ENCODE assay signal across 8 cellular contexts in genomic region chr9:34500623-34501267, GRCh38. TPM values are rescaled to one million over a fixed set of nuclear protein-coding genes. Genes with fewer than 3 reads are reported as not detected.
DNase-seq lines count a peak whose midpoint lies in the region; ATAC-seq and TF ChIP-seq lines count a peak whose summit lies in the region.

No MANE protein-coding gene starts in this region.

- H3K4me1 Mint-ChIP-seq in brain, result peaks cover 87% of the 10 kb centered on the region

- H3K4me3 Mint-ChIP-seq in brain, result peak overlapping the region in 3 of 5 experiments; percentile 10 to 46 (median 44)

- peak; percentile 95 to 99 for TF ChIP-seq CTCF in brain (conservative IDR thresholded peaks at IDR 0.05)

- peaks cover 4% of the 10 kb centered on the region for H3K27me3 Mint-ChIP-seq in brain

- H3K36me3 Mint-ChIP-seq in brain, result no peaks in the 10 kb centered on the region

- ATAC-seq in HG03378 (IDR thresholded peaks at IDR 0.05; ENCODE audit: unreplicated experiment), result no peak

- peak; percentile 8 to 30 for DNase-seq in NCI-H187 (lab: John Stamatoyannopoulos, UW)
- DNase-seq in NCI-H187 treated with DMSO at 0.1 percent for 48 hours (lab: John Stamatoyannopoulos, UW), result no peak
- peak; percentile 70 for DNase-seq in NCI-H1092 treated with DMSO at 0.1 percent for 48 hours (lab: John Stamatoyannopoulos, UW)
- peak; percentile 51 for DNase-seq in UCSD-AML1 (lab: John Stamatoyannopoulos, UW; ENCODE audit: unreplicated experiment)
- peak; percentile 55 for DNase-seq in kidney tubule cell (ENCODE audit: low spot score)
- DNase-seq in stimulated activated CD4-positive, alpha-beta T cell treated with anti-CD3 and anti-CD28 coated beads, Interleukin-4, amount 100 ng/mL, for 1 hour, result peak; percentile 75

- H3K27ac Mint-ChIP-seq in brain, result peak overlapping the region; percentile 51 to 87 (median 81)

- H3K9me3 Mint-ChIP-seq in brain, result peaks cover 0 to 4% (median 4%) of the 10 kb centered on the region in 5 experiments

RNA-seq across cellular contexts. Expression of gene ENHO, which starts 22.0 kb away (rescaled TPM):
- 211 TPM for polyA plus RNA-seq in brain (ENCODE audit: insufficient read depth, low read depth, low replicate concordance)

RNA-seq across cellular contexts. Expression of gene DNAI1, which starts 42.1 kb away (rescaled TPM):
- polyA plus RNA-seq in brain (ENCODE audit: insufficient read depth, low read depth, low replicate concordance), result 1.7 TPM

RNA-seq across cellular contexts. Expression of gene FAM219A, which starts 42.4 kb away (rescaled TPM):
- 42.7 TPM for polyA plus RNA-seq in brain (ENCODE audit: insufficient read depth, low read depth, low replicate concordance)
